ENCODE assay signal across 1 cellular context in genomic region chr5:157566902-157567489, GRCh38.
TF ChIP-seq lines count a peak whose summit lies in the region.

No MANE protein-coding gene starts in this region.

TF ChIP-seq in GM12878, 131 proteins besides CTCF, POLR2A, EP300 and RAD21 (continued from another document):
- TF ChIP-seq CEBPZ (IDR thresholded peaks at IDR 0.05; ENCODE audit: low read depth, low read length) (no peak), ZBTB40 (IDR thresholded peaks at IDR 0.05; ENCODE audit: borderline replicate concordance) (no peak), ZNF687 (IDR thresholded peaks at IDR 0.05) (no peak), KAT2A (conservative IDR thresholded peaks at IDR 0.05; ENCODE audit: control insufficient read depth, low read depth, low read length) (no peak), IKZF1 (conservative IDR thresholded peaks at IDR 0.05) (peak; percentile 41; the same call in 1 of the 2 replicates), MYB (IDR thresholded peaks at IDR 0.05; ENCODE audit: borderline replicate concordance, low read depth, low read length) (no peak), POLR2AphosphoS2 (IDR thresholded peaks at IDR 0.05; ENCODE audit: low read depth, low read length) (no peak), ZNF592 (IDR thresholded peaks at IDR 0.05) (no peak), TAF1 (IDR thresholded peaks at IDR 0.05; ENCODE audit: borderline replicate concordance, low read depth, low read length) (no peak), ZSCAN29 (IDR thresholded peaks at IDR 0.05) (no peak), DPF2 (IDR thresholded peaks at IDR 0.05) (0 out of 2 replicates have a peak, but pooled peaks have one; percentile 27), SREBF1 (IDR thresholded peaks at IDR 0.05; ENCODE audit: low read length) (no peak), BRCA1 (IDR thresholded peaks at IDR 0.05; ENCODE audit: low read depth, low read length) (no peak), CREM (IDR thresholded peaks at IDR 0.05; ENCODE audit: low read depth) (no peak), MXI1 (IDR thresholded peaks at IDR 0.05; ENCODE audit: low read depth, low read length) (no peak), SPI1 (IDR thresholded peaks at IDR 0.05; ENCODE audit: borderline replicate concordance, insufficient read depth, low read depth, low read length) (peak; percentile 67; the same call in 1 of the 2 replicates), FOXM1 (IDR thresholded peaks at IDR 0.05; ENCODE audit: low read depth, low read length) (no peak), POU2F2 (IDR thresholded peaks at IDR 0.05; ENCODE audit: borderline replicate concordance, low read depth, low read length) (no peak)
TF ChIP-seq in GM12878: peak in this region for 5.
